Comparison of ENCODE assay signal across 1 cellular context in the genomic region with DNA sequence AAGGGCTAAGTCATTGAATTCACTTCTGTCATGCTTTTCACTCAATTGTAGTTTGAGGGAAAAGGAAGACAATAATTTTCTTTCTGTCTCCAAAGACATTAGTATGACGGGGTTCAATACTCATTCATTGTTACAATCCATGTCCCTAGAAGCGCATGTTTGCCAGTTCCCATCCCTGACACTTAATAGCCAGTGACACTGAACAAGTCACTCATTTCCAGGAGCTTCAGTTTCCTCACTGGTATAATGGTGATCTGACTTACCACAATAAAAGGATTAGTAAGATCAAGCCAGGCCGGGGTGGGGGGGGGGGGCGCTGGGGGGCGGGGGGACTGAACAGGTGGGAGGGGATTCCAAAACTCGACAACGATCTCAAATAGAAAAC.
TF ChIP-seq lines count a peak whose summit lies in the region.

No MANE protein-coding gene starts in this region.

TF ChIP-seq in GM23338, 12 proteins besides CTCF, POLR2A, EP300 and RAD21 (continued from another document):
- TF ChIP-seq, protein P1, sequence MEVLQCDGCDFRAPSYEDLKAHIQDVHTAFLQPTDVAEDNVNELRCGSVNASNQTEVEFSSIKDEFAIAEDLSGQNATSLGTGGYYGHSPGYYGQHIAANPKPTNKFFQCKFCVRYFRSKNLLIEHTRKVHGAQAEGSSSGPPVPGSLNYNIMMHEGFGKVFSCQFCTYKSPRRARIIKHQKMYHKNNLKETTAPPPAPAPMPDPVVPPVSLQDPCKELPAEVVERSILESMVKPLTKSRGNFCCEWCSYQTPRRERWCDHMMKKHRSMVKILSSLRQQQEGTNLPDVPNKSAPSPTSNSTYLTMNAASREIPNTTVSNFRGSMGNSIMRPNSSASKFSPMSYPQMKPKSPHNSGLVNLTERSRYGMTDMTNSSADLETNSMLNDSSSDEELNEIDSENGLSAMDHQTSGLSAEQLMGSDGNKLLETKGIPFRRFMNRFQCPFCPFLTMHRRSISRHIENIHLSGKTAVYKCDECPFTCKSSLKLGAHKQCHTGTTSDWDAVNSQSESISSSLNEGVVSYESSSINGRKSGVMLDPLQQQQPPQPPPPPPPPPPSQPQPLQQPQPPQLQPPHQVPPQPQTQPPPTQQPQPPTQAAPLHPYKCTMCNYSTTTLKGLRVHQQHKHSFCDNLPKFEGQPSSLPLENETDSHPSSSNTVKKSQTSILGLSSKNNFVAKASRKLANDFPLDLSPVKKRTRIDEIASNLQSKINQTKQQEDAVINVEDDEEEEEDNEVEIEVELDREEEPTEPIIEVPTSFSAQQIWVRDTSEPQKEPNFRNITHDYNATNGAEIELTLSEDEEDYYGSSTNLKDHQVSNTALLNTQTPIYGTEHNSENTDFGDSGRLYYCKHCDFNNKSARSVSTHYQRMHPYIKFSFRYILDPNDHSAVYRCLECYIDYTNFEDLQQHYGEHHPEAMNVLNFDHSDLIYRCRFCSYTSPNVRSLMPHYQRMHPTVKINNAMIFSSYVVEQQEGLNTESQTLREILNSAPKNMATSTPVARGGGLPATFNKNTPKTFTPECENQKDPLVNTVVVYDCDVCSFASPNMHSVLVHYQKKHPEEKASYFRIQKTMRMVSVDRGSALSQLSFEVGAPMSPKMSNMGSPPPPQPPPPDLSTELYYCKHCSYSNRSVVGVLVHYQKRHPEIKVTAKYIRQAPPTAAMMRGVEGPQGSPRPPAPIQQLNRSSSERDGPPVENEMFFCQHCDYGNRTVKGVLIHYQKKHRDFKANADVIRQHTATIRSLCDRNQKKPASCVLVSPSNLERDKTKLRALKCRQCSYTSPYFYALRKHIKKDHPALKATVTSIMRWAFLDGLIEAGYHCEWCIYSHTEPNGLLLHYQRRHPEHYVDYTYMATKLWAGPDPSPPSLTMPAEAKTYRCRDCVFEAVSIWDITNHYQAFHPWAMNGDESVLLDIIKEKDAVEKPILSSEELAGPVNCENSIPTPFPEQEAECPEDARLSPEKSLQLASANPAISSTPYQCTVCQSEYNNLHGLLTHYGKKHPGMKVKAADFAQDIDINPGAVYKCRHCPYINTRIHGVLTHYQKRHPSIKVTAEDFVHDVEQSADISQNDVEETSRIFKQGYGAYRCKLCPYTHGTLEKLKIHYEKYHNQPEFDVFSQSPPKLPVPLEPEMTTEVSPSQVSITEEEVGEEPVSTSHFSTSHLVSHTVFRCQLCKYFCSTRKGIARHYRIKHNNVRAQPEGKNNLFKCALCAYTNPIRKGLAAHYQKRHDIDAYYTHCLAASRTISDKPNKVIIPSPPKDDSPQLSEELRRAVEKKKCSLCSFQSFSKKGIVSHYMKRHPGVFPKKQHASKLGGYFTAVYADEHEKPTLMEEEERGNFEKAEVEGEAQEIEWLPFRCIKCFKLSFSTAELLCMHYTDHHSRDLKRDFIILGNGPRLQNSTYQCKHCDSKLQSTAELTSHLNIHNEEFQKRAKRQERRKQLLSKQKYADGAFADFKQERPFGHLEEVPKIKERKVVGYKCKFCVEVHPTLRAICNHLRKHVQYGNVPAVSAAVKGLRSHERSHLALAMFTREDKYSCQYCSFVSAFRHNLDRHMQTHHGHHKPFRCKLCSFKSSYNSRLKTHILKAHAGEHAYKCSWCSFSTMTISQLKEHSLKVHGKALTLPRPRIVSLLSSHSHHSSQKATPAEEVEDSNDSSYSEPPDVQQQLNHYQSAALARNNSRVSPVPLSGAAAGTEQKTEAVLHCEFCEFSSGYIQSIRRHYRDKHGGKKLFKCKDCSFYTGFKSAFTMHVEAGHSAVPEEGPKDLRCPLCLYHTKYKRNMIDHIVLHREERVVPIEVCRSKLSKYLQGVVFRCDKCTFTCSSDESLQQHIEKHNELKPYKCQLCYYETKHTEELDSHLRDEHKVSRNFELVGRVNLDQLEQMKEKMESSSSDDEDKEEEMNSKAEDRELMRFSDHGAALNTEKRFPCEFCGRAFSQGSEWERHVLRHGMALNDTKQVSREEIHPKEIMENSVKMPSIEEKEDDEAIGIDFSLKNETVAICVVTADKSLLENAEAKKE (CRISPR knock-in tag; IDR thresholded peaks at IDR 0.05) = no peak
